8 cellular contexts compared by ENCODE assay signal in the genomic region with DNA sequence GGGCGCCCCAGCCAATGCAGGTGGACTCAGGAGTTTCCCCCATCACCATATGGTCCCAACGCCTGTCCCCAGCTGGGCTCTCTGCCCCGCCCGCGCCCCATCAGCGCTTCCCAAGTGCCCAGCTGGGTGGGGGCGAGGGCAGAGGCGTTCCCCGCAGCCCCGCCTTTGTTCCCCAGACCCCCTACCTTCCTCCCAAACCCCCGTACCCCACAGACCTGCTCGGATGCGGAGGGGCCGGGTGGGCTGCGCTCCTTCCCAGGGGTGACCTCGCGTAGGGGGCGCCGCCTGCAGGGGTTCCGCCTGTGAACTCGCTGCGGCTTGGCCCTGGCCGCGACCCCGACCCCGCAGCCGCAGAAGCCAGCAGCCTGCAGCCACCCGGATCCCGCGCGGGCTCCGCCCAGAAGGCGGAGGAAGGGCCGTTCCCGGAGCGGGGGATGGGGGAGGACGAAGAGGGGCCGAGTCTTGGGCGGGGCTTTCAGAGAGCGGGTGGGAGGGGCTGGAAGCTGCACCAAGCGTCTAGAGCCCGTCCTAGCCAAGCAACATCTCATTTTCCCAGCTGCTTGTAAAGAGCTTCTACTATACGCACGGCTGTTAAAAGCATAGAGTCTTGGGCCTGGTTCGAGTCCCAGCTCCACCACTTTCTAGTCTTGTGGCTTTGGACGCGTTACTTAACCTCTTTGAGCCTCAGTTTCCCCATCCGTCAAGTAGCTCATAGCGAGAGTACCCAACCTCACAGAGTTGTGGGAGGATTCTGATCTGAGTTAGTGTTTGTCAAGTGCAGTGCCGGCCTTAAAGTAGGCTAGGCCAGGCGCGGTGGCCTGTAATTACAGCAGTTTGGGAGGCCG. TPM values are rescaled to one million over a fixed set of nuclear protein-coding genes. Genes with fewer than 3 reads are reported as not detected.
DNase-seq lines count a peak whose midpoint lies in the region; ATAC-seq and TF ChIP-seq lines count a peak whose summit lies in the region.

A gene with protein sequence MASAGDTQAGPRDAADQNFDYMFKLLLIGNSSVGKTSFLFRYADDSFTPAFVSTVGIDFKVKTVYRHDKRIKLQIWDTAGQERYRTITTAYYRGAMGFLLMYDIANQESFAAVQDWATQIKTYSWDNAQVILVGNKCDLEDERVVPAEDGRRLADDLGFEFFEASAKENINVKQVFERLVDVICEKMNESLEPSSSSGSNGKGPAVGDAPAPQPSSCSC (minus strand): TSS at position 404 of the 845 bp plus-strand sequence. CDS start 2,258 bp downstream, outside the sequence.

- ATAC-seq in HG03280 (IDR thresholded peaks at IDR 0.05; ENCODE audit: unreplicated experiment) (peak; percentile 81), left lung (peak; percentile 98), HG03139 (IDR thresholded peaks at IDR 0.05; ENCODE audit: unreplicated experiment) (no peak)

- H3K27ac ChIP-seq in left lung = peak within 1 kb of the TSS; percentile 65 to 80

- peaks cover 10 to 48% of the 10 kb centered on the region in 2 donors for H3K4me1 ChIP-seq in left lung

- peaks cover 0 to 34% of the 10 kb centered on the region in 2 donors for H3K36me3 ChIP-seq in left lung

- intact Hi-C loops in left lung (cut with DNase I) = no loop called here

- no peaks in the 10 kb centered on the region for H3K27me3 ChIP-seq in left lung

- peak; percentile 31 for DNase-seq in GM04503 (ENCODE audit: low read depth)
- DNase-seq in NCI-H748 (lab: John Stamatoyannopoulos, UW; ENCODE audit: unreplicated experiment) = peak; percentile 86
- peak; percentile 59 to 77 for DNase-seq in activated CD4-positive, alpha-beta T cell treated with anti-CD3 and anti-CD28 coated beads, Interleukin-2, amount 50 U/mL, for 24 hours (ENCODE audit: low read depth in 1 of 2, low spot score in 1 of 2)
- DNase-seq in dermis microvascular lymphatic vessel endothelial cell (ENCODE audit: low read depth in 2 of 2) = peak; percentile 57 to 87
- DNase-seq in left lung = peak; percentile 96 to 99
- DNase-seq in stimulated activated CD4-positive, alpha-beta T cell treated with anti-CD3 and anti-CD28 coated beads, Interleukin-2, amount 100 ng/mL, for 24 hours = peak; percentile 86 to 91

- no peaks in the 10 kb centered on the region for H3K9me3 ChIP-seq in left lung

- peak within 1 kb of the TSS; percentile 72 to 80 for H3K4me3 ChIP-seq in left lung

- TF ChIP-seq CTCF in left lung (IDR thresholded peaks at IDR 0.05) = no peak

RNA-seq across cellular contexts. Expression of the gene that starts here (rescaled TPM):
- 34.7 and 35.5 TPM in 2 replicates for total RNA-seq in dermis microvascular lymphatic vessel endothelial cell
- 10 to 100 TPM; 65.4 to 71.6 TPM for total RNA-seq in left lung

Comparison
In these comparisons a context has a peak if more than half of its experiments do, and no peak if none do; other contexts are left out.
1. DNase-seq: peak in every context shown above with its lines; median percentile 98 in left lung; 88 in stimulated activated CD4-positive, alpha-beta T cell treated with anti-CD3 and anti-CD28 coated beads, Interleukin-2, amount 100 ng/mL, for 24 hours; 86 in NCI-H748; 72 in dermis microvascular lymphatic vessel endothelial cell; 68 in activated CD4-positive, alpha-beta T cell treated with anti-CD3 and anti-CD28 coated beads, Interleukin-2, amount 50 U/mL, for 24 hours; 31 in GM04503.